28 cellular contexts compared by ENCODE assay signal in the genomic region with DNA sequence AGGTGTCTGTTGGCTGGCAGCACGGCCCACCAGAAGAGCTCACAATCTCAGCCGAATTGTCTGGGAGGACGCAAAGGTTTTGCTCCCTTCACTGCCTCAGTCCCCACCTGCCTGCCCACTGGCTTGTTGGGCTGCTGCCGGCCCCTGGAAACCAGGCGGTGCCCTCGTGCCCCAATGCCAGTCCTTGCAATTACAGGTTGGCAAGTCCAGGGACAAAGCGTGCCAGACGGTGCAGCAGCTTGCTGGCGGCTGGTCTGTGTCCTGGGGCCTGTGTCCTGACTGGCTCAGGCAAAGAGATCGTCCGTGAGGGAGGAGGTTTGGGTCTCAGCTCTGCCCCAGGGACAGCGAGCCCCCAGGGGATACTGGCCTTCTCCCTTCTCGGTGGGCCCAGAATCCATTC. TPM values are rescaled to one million over a fixed set of nuclear protein-coding genes. Genes with fewer than 3 reads are reported as not detected.
"Had no signal": no experiment of that assay in that cellular context is flagged by ENCODE, and none has a peak within 500 bp of the region (broad histone marks: within the 10 kb centered on the region; RNA-seq: fewer than 3 reads in every experiment).

No MANE protein-coding gene starts in this region.

- H3K27ac ChIP-seq: esophagus squamous epithelium, gastroesophageal sphincter, left lung, neural progenitor cell, suprapubic skin, tibial nerve, WERI-Rb-1 had no signal

- DNase-seq: activated CD4-positive, alpha-beta T cell treated with anti-CD3 and anti-CD28 coated beads, Interleukin-2, amount 10 ng/mL, durations not matched to agents 7 days and 5 days; activated CD4-positive, CD25-positive, alpha-beta regulatory T cell treated with anti-CD3 and anti-CD28 coated beads, Interleukin-2, amount 50 U/mL, for 72 hours; activated CD8-positive, alpha-beta memory T cell treated with anti-CD3 and anti-CD28 coated beads, Interleukin-2, amount 10 ng/mL, durations not matched to agents 7 days and 5 days; activated CD8-positive, alpha-beta T cell treated with anti-CD3 and anti-CD28 coated beads for 36 hours; activated effector memory CD4-positive, alpha-beta T cell treated with anti-CD3 and anti-CD28 coated beads, Interleukin-2, amount 50 U/mL, for 16 hours; activated T-cell treated with anti-CD3 and anti-CD28 coated beads for 4 hours; aorta; central memory CD4-positive, alpha-beta T cell; cortex of kidney; endodermal cell; esophagus squamous epithelium; left lung; mammary epithelial cell; naive thymus-derived CD8-positive, alpha-beta T cell; stimulated activated CD4-positive, alpha-beta T cell treated with anti-CD3 and anti-CD28 coated beads, Interleukin-2, amount 100 ng/mL, for 24 hours; stimulated activated naive CD8-positive, alpha-beta T cell treated with anti-CD3 and anti-CD28 coated beads, Interleukin-15, amount 100 ng/mL, for 72 hours; T-cell; WERI-Rb-1 had no signal

- H3K4me3 ChIP-seq: esophagus squamous epithelium, gastroesophageal sphincter, left lung, neural progenitor cell, suprapubic skin, tibial nerve had no signal

- H3K27me3 ChIP-seq: left lung, neural progenitor cell, tibial nerve had no signal

- ATAC-seq: activated CD8-positive, alpha-beta memory T cell treated with anti-CD3 and anti-CD28 coated beads, Interleukin-2, amount 10 ng/mL, durations not matched to agents 7 days and 5 days; activated CD8-positive, alpha-beta T cell treated with anti-CD3 and anti-CD28 coated beads for 36 hours; gastroesophageal sphincter; left lung; naive thymus-derived CD8-positive, alpha-beta T cell; stimulated activated effector memory CD8-positive, alpha-beta T cell treated with anti-CD3 and anti-CD28 coated beads, Interleukin-12 subunit alpha, Interleukin-12 subunit beta, amount 100 ng/mL, for 72 hours; stimulated activated naive CD8-positive, alpha-beta T cell treated with anti-CD3 and anti-CD28 coated beads, Interleukin-15, amount 100 ng/mL, for 72 hours; T-cell had no signal

- H3K4me1 ChIP-seq: gastroesophageal sphincter, tibial nerve had no signal

- H3K36me3 ChIP-seq: esophagus squamous epithelium, gastroesophageal sphincter, left lung, neural progenitor cell, suprapubic skin, tibial nerve, WERI-Rb-1 had no signal

- H3K9me3 ChIP-seq: esophagus squamous epithelium, gastroesophageal sphincter, left lung, suprapubic skin, tibial nerve had no signal

RNA-seq across cellular contexts. Expression of gene SPNS2, which starts 24.6 kb away (rescaled TPM):
- total RNA-seq: osteocyte had no signal
- polyA plus RNA-seq: mammary epithelial cell had no signal

RNA-seq across cellular contexts. Expression of gene SPNS3, which starts 40.4 kb away (rescaled TPM):
- total RNA-seq: endodermal cell, gastroesophageal sphincter, mammary epithelial cell, mesothelial cell of epicardium, osteocyte, progenitor cell of endocrine pancreas, skeletal muscle tissue had no signal
- polyA plus RNA-seq: keratinocyte, mammary epithelial cell had no signal
